ENCODE assay signal across 14 cellular contexts in the genomic region with DNA sequence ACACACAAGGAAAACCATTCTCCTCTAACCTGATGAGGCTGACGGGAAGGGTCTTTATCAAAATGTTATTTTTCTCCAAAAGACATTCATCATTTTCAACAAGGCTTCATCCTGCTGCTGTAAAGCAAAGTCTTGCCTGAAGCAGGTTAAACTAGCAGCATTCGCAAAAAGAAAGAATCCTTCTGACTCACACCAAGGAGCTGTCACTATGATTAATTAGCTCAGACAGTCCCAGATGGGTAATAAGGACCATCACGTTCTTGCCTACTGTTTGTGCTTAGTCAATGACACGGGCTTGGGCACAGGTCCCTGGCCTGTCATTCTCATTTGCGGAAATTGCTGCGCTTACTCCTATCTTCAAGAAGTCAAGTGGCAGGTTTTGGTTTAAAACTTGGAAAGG.
"Had no signal": no experiment of that assay in that cellular context is flagged by ENCODE, and none has a peak within 500 bp of the region (broad histone marks: within the 10 kb centered on the region; RNA-seq: fewer than 3 reads in every experiment).

No MANE protein-coding gene starts in this region.

- H3K4me1 ChIP-seq: gastroesophageal sphincter, parathyroid adenoma, tibial artery had no signal

- H3K27ac ChIP-seq: brain microvascular endothelial cell, gastroesophageal sphincter, parathyroid adenoma, tibial artery had no signal

- DNase-seq: activated naive CD4-positive, alpha-beta T cell treated with anti-CD3 and anti-CD28 coated beads, Interleukin-2, amount 50 U/mL, for 16 hours; amniotic stem cell; brain microvascular endothelial cell; hippocampal formation; small intestine; SW 1271; tibial artery had no signal

- H3K9ac ChIP-seq: parathyroid adenoma had no signal

- H3K9me3 Mint-ChIP-seq: activated T-helper 2 cell treated with anti-CD3 and anti-CD28 coated beads, Interferon-gamma antibody, Interleukin-2, Interleukin-4, amounts not matched to agents 10 μg/mL and 5 μg/mL and 100 μg/mL, durations not matched to agents 14 hours and 24 hours and 36 hours; stimulated activated effector memory CD8-positive, alpha-beta T cell treated with anti-CD3 and anti-CD28 coated beads, Interleukin-12 subunit alpha, Interleukin-12 subunit beta, amount 100 ng/mL, for 72 hours; T-helper 2 cell treated with Interferon-gamma antibody and Interleukin-4, amounts not matched to agents 5 μg/mL and 100 μg/mL, for 36 hours had no signal

- H3K36me3 ChIP-seq: brain microvascular endothelial cell, gastroesophageal sphincter, tibial artery had no signal

- H3K36me3 Mint-ChIP-seq: stimulated activated effector memory CD8-positive, alpha-beta T cell treated with anti-CD3 and anti-CD28 coated beads, Interleukin-12 subunit alpha, Interleukin-12 subunit beta, amount 100 ng/mL, for 72 hours had no signal

- H3K4me3 ChIP-seq: gastroesophageal sphincter, tibial artery had no signal

- H3K4me1 Mint-ChIP-seq: stimulated activated effector memory CD8-positive, alpha-beta T cell treated with anti-CD3 and anti-CD28 coated beads, Interleukin-12 subunit alpha, Interleukin-12 subunit beta, amount 100 ng/mL, for 72 hours had no signal

- H3K27me3 ChIP-seq: brain microvascular endothelial cell, gastroesophageal sphincter, tibial artery had no signal

- H3K27ac Mint-ChIP-seq: activated T-helper 2 cell treated with anti-CD3 and anti-CD28 coated beads, Interferon-gamma antibody, Interleukin-2, Interleukin-4, amounts not matched to agents 10 μg/mL and 5 μg/mL and 100 μg/mL, durations not matched to agents 14 hours and 24 hours and 36 hours; stimulated activated effector memory CD8-positive, alpha-beta T cell treated with anti-CD3 and anti-CD28 coated beads, Interleukin-12 subunit alpha, Interleukin-12 subunit beta, amount 100 ng/mL, for 72 hours; T-helper 2 cell treated with Interferon-gamma antibody and Interleukin-4, amounts not matched to agents 5 μg/mL and 100 μg/mL, for 36 hours had no signal

- ATAC-seq: activated CD4-positive, CD25-positive, alpha-beta regulatory T cell treated with anti-CD3 and anti-CD28 coated beads, Interleukin-2, amount 50 U/mL, for 24 hours; gastroesophageal sphincter; stimulated activated effector memory CD8-positive, alpha-beta T cell treated with anti-CD3 and anti-CD28 coated beads, Interleukin-12 subunit alpha, Interleukin-12 subunit beta, amount 100 ng/mL, for 72 hours had no signal

- H3K4me3 Mint-ChIP-seq: neural crest cell; stimulated activated effector memory CD8-positive, alpha-beta T cell treated with anti-CD3 and anti-CD28 coated beads, Interleukin-12 subunit alpha, Interleukin-12 subunit beta, amount 100 ng/mL, for 72 hours; T-helper 2 cell treated with Interferon-gamma antibody and Interleukin-4, amounts not matched to agents 5 μg/mL and 100 μg/mL, for 36 hours had no signal

- H3K9me3 ChIP-seq: gastroesophageal sphincter, tibial artery had no signal

- H3K79me2 ChIP-seq: parathyroid adenoma had no signal

- H2AFZ ChIP-seq: parathyroid adenoma had no signal
